ENCODE assay signal across 19 cellular contexts in genomic region chr2:12463189-12463588, GRCh38.
"Had no signal": no experiment of that assay in that cellular context is flagged by ENCODE, and none has a peak within 500 bp of the region (broad histone marks: within the 10 kb centered on the region; RNA-seq: fewer than 3 reads in every experiment).

No MANE protein-coding gene starts in this region.

- H3K4me1 Mint-ChIP-seq: activated CD4-positive, alpha-beta T cell treated with anti-CD3 and anti-CD28 coated beads, Interleukin-2, amount 10 ng/mL, durations not matched to agents 24 days and 14 days; stimulated activated naive CD8-positive, alpha-beta T cell treated with anti-CD3 and anti-CD28 coated beads, Interleukin-15, amount 100 ng/mL, for 72 hours had no signal

- H3K4me1 ChIP-seq: esophagus squamous epithelium, pancreas had no signal

- H3K27me3 Mint-ChIP-seq: activated CD4-positive, alpha-beta T cell treated with anti-CD3 and anti-CD28 coated beads, Interleukin-2, amount 10 ng/mL, durations not matched to agents 24 days and 14 days; activated CD8-positive, alpha-beta T cell treated with anti-CD3 and anti-CD28 coated beads for 36 hours; activated naive CD8-positive, alpha-beta T cell; activated T-cell treated with anti-CD3 and anti-CD28 coated beads, Interleukin-2, amount 50 U/mL, for 24 hours; effector memory CD8-positive, alpha-beta T cell; stimulated activated naive CD8-positive, alpha-beta T cell treated with anti-CD3 and anti-CD28 coated beads, Interleukin-15, amount 100 ng/mL, for 72 hours; type B pancreatic cell had no signal

- H3K27me3 ChIP-seq: esophagus squamous epithelium, pancreas, right lobe of liver, testis had no signal

- DNase-seq: activated CD4-positive, alpha-beta T cell treated with anti-CD3 and anti-CD28 coated beads, Interleukin-2, amount 10 ng/mL, durations not matched to agents 24 days and 14 days; activated CD4-positive, CD25-positive, alpha-beta regulatory T cell; activated CD8-positive, alpha-beta T cell treated with anti-CD3 and anti-CD28 coated beads for 36 hours; activated effector memory CD4-positive, alpha-beta T cell treated with Interleukin-2 at 50 U/mL for 16 hours; activated T-cell treated with anti-CD3 and anti-CD28 coated beads, Interleukin-2, amount 50 U/mL, for 24 hours; dermis blood vessel endothelial cell; effector memory CD8-positive, alpha-beta T cell; esophagus squamous epithelium; immature natural killer cell; kidney glomerular epithelial cell; left ventricle myocardium inferior; pancreas; right lobe of liver; stimulated activated CD4-positive, alpha-beta T cell treated with anti-CD3 and anti-CD28 coated beads, Interleukin-4, amount 100 ng/mL, for 1 hour; stimulated activated naive CD8-positive, alpha-beta T cell treated with anti-CD3 and anti-CD28 coated beads, Interleukin-15, amount 100 ng/mL, for 72 hours; testis had no signal

- ATAC-seq: activated CD8-positive, alpha-beta T cell treated with anti-CD3 and anti-CD28 coated beads for 36 hours; effector memory CD8-positive, alpha-beta T cell; pancreas; right lobe of liver; stimulated activated naive CD8-positive, alpha-beta T cell treated with anti-CD3 and anti-CD28 coated beads, Interleukin-15, amount 100 ng/mL, for 72 hours had no signal

- H3K36me3 Mint-ChIP-seq: type B pancreatic cell had no signal

- H3K36me3 ChIP-seq: esophagus squamous epithelium, left ventricle myocardium inferior, pancreas, right lobe of liver had no signal

- H3K4me3 ChIP-seq: esophagus squamous epithelium, left ventricle myocardium inferior, pancreas, right lobe of liver, smooth muscle cell, testis had no signal

- H3K4me3 Mint-ChIP-seq: activated CD4-positive, alpha-beta T cell treated with anti-CD3 and anti-CD28 coated beads, Interleukin-2, amount 10 ng/mL, durations not matched to agents 24 days and 14 days; activated CD8-positive, alpha-beta T cell treated with anti-CD3 and anti-CD28 coated beads for 36 hours; activated naive CD8-positive, alpha-beta T cell; activated T-cell treated with anti-CD3 and anti-CD28 coated beads, Interleukin-2, amount 50 U/mL, for 24 hours; effector memory CD8-positive, alpha-beta T cell; type B pancreatic cell had no signal

- H3K9me3 ChIP-seq: esophagus squamous epithelium, pancreas, right lobe of liver, testis had no signal

- H3K27ac ChIP-seq: esophagus squamous epithelium, left ventricle myocardium inferior, pancreas, right lobe of liver had no signal

- H3K9me3 Mint-ChIP-seq: activated T-cell treated with anti-CD3 and anti-CD28 coated beads, Interleukin-2, amount 50 U/mL, for 24 hours; type B pancreatic cell had no signal
